ENCODE assay signal across 18 cellular contexts in the genomic region with DNA sequence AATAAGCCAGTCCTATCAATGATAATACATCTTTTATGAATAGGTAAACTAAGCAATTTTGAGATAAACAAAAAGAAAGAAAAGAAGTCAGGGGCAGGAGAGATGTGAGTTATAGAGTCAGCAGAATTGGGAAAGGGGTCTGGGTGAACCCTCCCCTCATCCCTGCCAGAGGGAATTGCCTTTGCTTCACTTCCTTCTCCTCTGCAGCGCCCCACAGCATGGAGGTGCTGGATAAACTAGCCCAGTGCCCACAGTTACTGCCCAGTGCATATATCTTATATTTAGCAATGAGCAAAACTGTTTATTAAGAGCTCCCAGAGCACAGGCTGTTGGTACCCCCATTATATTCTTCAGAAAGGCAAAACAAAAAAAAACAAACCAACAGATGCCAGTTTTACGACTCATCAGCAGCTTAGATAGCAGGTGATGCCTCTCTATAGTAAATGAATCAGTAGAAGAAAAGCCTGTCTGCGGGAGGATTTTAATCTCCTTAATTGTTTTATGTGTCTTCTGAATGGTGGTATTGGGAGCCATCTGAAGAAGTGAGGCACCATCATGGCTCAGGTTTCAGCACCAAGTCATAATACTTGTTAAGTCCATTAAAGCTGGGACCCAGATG.
"Had no signal": no experiment of that assay in that cellular context is flagged by ENCODE, and none has a peak within 500 bp of the region (broad histone marks: within the 10 kb centered on the region; RNA-seq: fewer than 3 reads in every experiment).

No MANE protein-coding gene starts in this region.

- ATAC-seq: esophagus mucosa; left lobe of liver; natural killer cell; right cardiac atrium; stimulated activated naive CD8-positive, alpha-beta T cell treated with anti-CD3 and anti-CD28 coated beads, Interleukin-15, Interleukin-2, amounts not matched to agents 100 U/mL and 50 U/mL, for 24 hours had no signal

- H3K36me3 Mint-ChIP-seq: activated naive CD4-positive, alpha-beta T cell treated with anti-CD3 and anti-CD28 coated beads, Interleukin-2, amount 10 ng/mL, durations not matched to agents 7 days and 5 days; natural killer cell had no signal

- H3K4me3 ChIP-seq: cardiac muscle cell, dorsolateral prefrontal cortex, smooth muscle cell, transverse colon had no signal

- H3K27me3 ChIP-seq: cardiac muscle cell, transverse colon had no signal

- H3K4me1 Mint-ChIP-seq: activated naive CD4-positive, alpha-beta T cell treated with anti-CD3 and anti-CD28 coated beads, Interleukin-2, amount 10 ng/mL, durations not matched to agents 7 days and 5 days; natural killer cell had no signal

- H3K27ac ChIP-seq: cardiac muscle cell, dorsolateral prefrontal cortex, transverse colon had no signal

- DNase-seq: activated CD4-positive, alpha-beta T cell treated with anti-CD3 and anti-CD28 coated beads for 1 hour; activated CD4-positive, alpha-beta T cell treated with anti-CD3 and anti-CD28 coated beads, Interleukin-2, amount 50 U/mL, for 48 hours; activated naive CD4-positive, alpha-beta T cell treated with anti-CD3 and anti-CD28 coated beads, Interleukin-2, amount 10 ng/mL, durations not matched to agents 7 days and 5 days; dorsolateral prefrontal cortex; islet precursor cell; mammary epithelial cell; natural killer cell; nucleus accumbens; right cardiac atrium; stimulated activated naive CD8-positive, alpha-beta T cell treated with anti-CD3 and anti-CD28 coated beads, Interleukin-15, Interleukin-2, amounts not matched to agents 100 U/mL and 50 U/mL, for 24 hours; SW 1271; T-helper 9 cell; transverse colon had no signal

- H3K27me3 Mint-ChIP-seq: activated naive CD4-positive, alpha-beta T cell treated with anti-CD3 and anti-CD28 coated beads, Interleukin-2, amount 10 ng/mL, durations not matched to agents 7 days and 5 days had no signal

- H3K36me3 ChIP-seq: cardiac muscle cell, transverse colon had no signal

- H3K9me3 Mint-ChIP-seq: activated naive CD4-positive, alpha-beta T cell treated with anti-CD3 and anti-CD28 coated beads, Interleukin-2, amount 10 ng/mL, durations not matched to agents 7 days and 5 days; activated T-helper 2 cell treated with anti-CD3 and anti-CD28 coated beads, Interferon-gamma antibody, Interleukin-2, Interleukin-4, amounts not matched to agents 10 μg/mL and 5 μg/mL and 100 μg/mL, durations not matched to agents 14 hours and 24 hours and 36 hours had no signal

- H3K27ac Mint-ChIP-seq: activated naive CD4-positive, alpha-beta T cell treated with anti-CD3 and anti-CD28 coated beads, Interleukin-2, amount 10 ng/mL, durations not matched to agents 7 days and 5 days; activated T-helper 2 cell treated with anti-CD3 and anti-CD28 coated beads, Interferon-gamma antibody, Interleukin-2, Interleukin-4, amounts not matched to agents 10 μg/mL and 5 μg/mL and 100 μg/mL, durations not matched to agents 14 hours and 24 hours and 36 hours; natural killer cell had no signal

- H3K4me3 Mint-ChIP-seq: activated naive CD4-positive, alpha-beta T cell treated with anti-CD3 and anti-CD28 coated beads, Interleukin-2, amount 10 ng/mL, durations not matched to agents 7 days and 5 days; natural killer cell had no signal

- H3K4me1 ChIP-seq: transverse colon had no signal

- H3K4me2 ChIP-seq: smooth muscle cell had no signal
